ENCODE assay signal across 15 cellular contexts in genomic region chr1:55632906-55633305, GRCh38.
DNase-seq lines count a peak whose midpoint lies in the region; ATAC-seq, FAIRE-seq and TF ChIP-seq lines count a peak whose summit lies in the region.
"Had no signal": no experiment of that assay in that cellular context is flagged by ENCODE, and none has a peak within 500 bp of the region (broad histone marks: within the 10 kb centered on the region; RNA-seq: fewer than 3 reads in every experiment).

No MANE protein-coding gene starts in this region.

- TF ChIP-seq POLR2A in A549 (IDR thresholded peaks at IDR 0.05; ENCODE audit: low read length): no peak

- peaks cover 0 to 19% (median 11%) of the 10 kb centered on the region in 5 donors for H3K27me3 Mint-ChIP-seq in naive thymus-derived CD4-positive, alpha-beta T cell

- no peak for FAIRE-seq in A549 (lab: Jason Lieb, UNC)

- no peaks in the 10 kb centered on the region for H3K36me3 ChIP-seq in muscle layer of duodenum (ENCODE audit: control insufficient read depth in 1 of 2, insufficient read depth in 2 of 2, low read length in 2 of 2)
- H3K36me3 ChIP-seq in naive thymus-derived CD4-positive, alpha-beta T cell (ENCODE audit: control insufficient read depth in 2 of 3, insufficient read depth in 3 of 3, low read length in 3 of 3): no peaks in the 10 kb centered on the region
- H3K36me3 ChIP-seq: ovary had no signal

- intact Hi-C loops in naive thymus-derived CD4-positive, alpha-beta T cell (cut with micrococcal nuclease): no loop called here

- H3K27ac ChIP-seq in A549 (peak overlapping the region; percentile 67 to 76), epithelial cell of prostate (peak overlapping the region; percentile 42), muscle layer of duodenum (ENCODE audit: low read length) (peak overlapping the region; percentile 5)
- no peak overlapping the region for H3K27ac ChIP-seq in naive thymus-derived CD4-positive, alpha-beta T cell (ENCODE audit: low read depth, low read length)
- H3K27ac ChIP-seq: ovary had no signal

- TF ChIP-seq EP300 in A549 (IDR thresholded peaks at IDR 0.05): no peak

- ATAC-seq in A549: no peak
- no peak for ATAC-seq in naive thymus-derived CD4-positive, alpha-beta T cell
- ATAC-seq: T-cell had no signal

- H3K4me1 ChIP-seq in A549 (peaks cover 25% of the 10 kb centered on the region), muscle layer of duodenum (ENCODE audit: control insufficient read depth in 1 of 2, insufficient read depth in 2 of 2, low read length in 2 of 2) (no peaks in the 10 kb centered on the region)
- H3K4me1 ChIP-seq in naive thymus-derived CD4-positive, alpha-beta T cell (ENCODE audit: control insufficient read depth in 2 of 2, insufficient read depth in 2 of 2, low read length in 2 of 2): no peaks in the 10 kb centered on the region

- H3K9me3 ChIP-seq in A549: peaks cover 8% of the 10 kb centered on the region; the same call in 1 of the 3 replicates
- H3K9me3 ChIP-seq in muscle layer of duodenum (ENCODE audit: control insufficient read depth in 1 of 2, low read length in 2 of 2): no peaks in the 10 kb centered on the region
- no peaks in the 10 kb centered on the region for H3K9me3 ChIP-seq in naive thymus-derived CD4-positive, alpha-beta T cell (ENCODE audit: control insufficient read depth in 2 of 3, low read length in 3 of 3)
- H3K9me3 ChIP-seq: ovary had no signal

- H3K4me3 ChIP-seq in A549 (no peak overlapping the region), muscle layer of duodenum (ENCODE audit: low read depth in 1 of 2, low read length in 2 of 2) (no peak overlapping the region)
- H3K4me3 ChIP-seq in naive thymus-derived CD4-positive, alpha-beta T cell (ENCODE audit: low read length): no peak overlapping the region
- H3K4me3 ChIP-seq: ovary had no signal

- no peaks in the 10 kb centered on the region for H3K27me3 ChIP-seq in muscle layer of duodenum (ENCODE audit: low read depth, low read length)
- H3K27me3 ChIP-seq in naive thymus-derived CD4-positive, alpha-beta T cell (ENCODE audit: control insufficient read depth in 2 of 2, insufficient read depth in 2 of 2, low read length in 2 of 2): no peaks in the 10 kb centered on the region
- H3K27me3 ChIP-seq: ovary had no signal

- no peak overlapping the region for H3K4me3 Mint-ChIP-seq in naive thymus-derived CD4-positive, alpha-beta T cell
- H3K4me3 Mint-ChIP-seq: activated naive CD4-positive, alpha-beta T cell treated with anti-CD3 and anti-CD28 coated beads, Interleukin-2, amount 50 U/mL, for 24 hours; central memory CD8-positive, alpha-beta T cell; T-cell had no signal

- H3K27ac Mint-ChIP-seq in naive thymus-derived CD4-positive, alpha-beta T cell: no peak overlapping the region
- H3K27ac Mint-ChIP-seq: activated naive CD4-positive, alpha-beta T cell treated with anti-CD3 and anti-CD28 coated beads, Interleukin-2, amount 50 U/mL, for 24 hours; T-cell had no signal

- DNase-seq in A549 (ENCODE audit: low read depth in 1 of 2, low spot score in 1 of 2) (no peak), NCI-H2029 treated with DMSO at 0.1 percent for 48 hours (lab: John Stamatoyannopoulos, UW) (peak; percentile 51), epithelial cell of prostate (ENCODE audit: low read depth, low spot score) (no peak), SW480 (ENCODE audit: low spot score) (no peak), LoVo (ENCODE audit: low spot score) (no peak), DMS153 treated with DMSO at 0.1 percent for 48 hours (lab: John Stamatoyannopoulos, UW; ENCODE audit: unreplicated experiment) (no peak)
- DNase-seq in naive thymus-derived CD4-positive, alpha-beta T cell: no peak
- DNase-seq: activated CD8-positive, alpha-beta memory T cell treated with anti-CD3 and anti-CD28 coated beads, Interleukin-2, amount 50 U/mL, for 4 hours; NCI-H345; ovary; stimulated activated CD4-positive, alpha-beta T cell treated with anti-CD3 and anti-CD28 coated beads, Interleukin-12 subunit alpha, Interleukin-12 subunit beta, amount 100 ng/mL, for 4 hours; T-cell had no signal

- H3K36me3 Mint-ChIP-seq in naive thymus-derived CD4-positive, alpha-beta T cell: peaks cover 0 to 4% (median 0%) of the 10 kb centered on the region in 5 donors
- H3K36me3 Mint-ChIP-seq: activated naive CD4-positive, alpha-beta T cell treated with anti-CD3 and anti-CD28 coated beads, Interleukin-2, amount 50 U/mL, for 24 hours; T-cell had no signal

- TF ChIP-seq CTCF in A549 (IDR thresholded peaks at IDR 0.05): no peak

- no peaks in the 10 kb centered on the region for H3K4me1 Mint-ChIP-seq in naive thymus-derived CD4-positive, alpha-beta T cell
- H3K4me1 Mint-ChIP-seq: activated naive CD4-positive, alpha-beta T cell treated with anti-CD3 and anti-CD28 coated beads, Interleukin-2, amount 50 U/mL, for 24 hours; central memory CD8-positive, alpha-beta T cell; T-cell had no signal

- POLR2A ChIA-PET in A549 (lab: Yijun Ruan, JAX): no interaction called here
- POLR2A ChIA-PET in naive thymus-derived CD4-positive, alpha-beta T cell (lab: Charles Lee): no interaction called here

- CTCF ChIA-PET in A549 (lab: Yijun Ruan, JAX): interaction anchor here (1.5 kb wide), 1 partner anchor 8 kb away, joined by 3 read pairs; no protein-coding TSS in a partner anchor
- CTCF ChIA-PET in naive thymus-derived CD4-positive, alpha-beta T cell (lab: Charles Lee): no interaction called here

- WGBS in A549 (ENCODE audit: missing lambda C conversion rate): 77% methylated on average over 2 of the region's 2 CpGs

- peaks cover 0 to 10% (median 0%) of the 10 kb centered on the region in 11 donors for H3K9me3 Mint-ChIP-seq in naive thymus-derived CD4-positive, alpha-beta T cell
- H3K9me3 Mint-ChIP-seq: activated naive CD4-positive, alpha-beta T cell treated with anti-CD3 and anti-CD28 coated beads, Interleukin-2, amount 50 U/mL, for 24 hours; central memory CD8-positive, alpha-beta T cell had no signal

- TF ChIP-seq RAD21 in A549 (conservative IDR thresholded peaks at IDR 0.05 in 1 of 2, IDR thresholded peaks at IDR 0.05 in 1 of 2): no peak

- peak overlapping the region; percentile 47; the same call in 2 of the 3 replicates for H3K4me2 ChIP-seq in A549

TF ChIP-seq in A549, 52 proteins besides CTCF, POLR2A, EP300 and RAD21:
- no peak for TF ChIP-seq BCL3 (IDR thresholded peaks at IDR 0.05)
TF ChIP-seq in A549: peak in this region for 0.
